10 cellular contexts compared by ENCODE assay signal in genomic region chr11:2265396-2265795, GRCh38. TPM values are rescaled to one million over a fixed set of nuclear protein-coding genes. Genes with fewer than 3 reads are reported as not detected.
DNase-seq lines count a peak whose midpoint lies in the region; ATAC-seq and TF ChIP-seq lines count a peak whose summit lies in the region.
"Had no signal": no experiment of that assay in that cellular context is flagged by ENCODE, and none has a peak within 500 bp of the region (broad histone marks: within the 10 kb centered on the region; RNA-seq: fewer than 3 reads in every experiment).

No MANE protein-coding gene starts in this region.

- peak; percentile 62 for DNase-seq in activated CD8-positive, alpha-beta memory T cell treated with anti-CD3 and anti-CD28 coated beads for 24 hours
- DNase-seq in activated CD8-positive, alpha-beta memory T cell treated with anti-CD3 and anti-CD28 coated beads, Interleukin-2, amount 50 U/mL, for 4 hours = no peak
- DNase-seq in MM.1S = peak; percentile 34
- peak; percentile 17 for DNase-seq in colonic mucosa
- DNase-seq in stimulated activated naive CD8-positive, alpha-beta T cell treated with anti-CD3 and anti-CD28 coated beads, Interleukin-15, amount 100 ng/mL, for 72 hours = no peak
- no peak for DNase-seq in DMS153 treated with DMSO at 0.1 percent for 48 hours (lab: John Stamatoyannopoulos, UW; ENCODE audit: unreplicated experiment)
- DNase-seq in HuH-7 (ENCODE audit: low spot score) = no peak
- DNase-seq: erythroblast had no signal

- H3K27me3 ChIP-seq in MM.1S (replicated peaks; ENCODE audit: insufficient read depth, low read length) (peaks cover 71% of the 10 kb centered on the region), colonic mucosa (peaks cover 17% of the 10 kb centered on the region)

- H3K79me2 ChIP-seq in MM.1S (ENCODE audit: low read length) = no peaks in the 10 kb centered on the region

- H3K4me3 ChIP-seq in MM.1S (ENCODE audit: low read length) (peak overlapping the region; percentile 27), colonic mucosa (no peak overlapping the region)

- ATAC-seq in stimulated activated naive CD8-positive, alpha-beta T cell treated with anti-CD3 and anti-CD28 coated beads, Interleukin-15, amount 100 ng/mL, for 72 hours = peak; percentile 41
- ATAC-seq in esophagus mucosa = no peak

- no peaks in the 10 kb centered on the region for H3K9me3 ChIP-seq in MM.1S (replicated peaks; ENCODE audit: insufficient read depth, low read length)
- H3K9me3 ChIP-seq in colonic mucosa = no peaks in the 10 kb centered on the region

- H3K4me1 ChIP-seq in MM.1S (ENCODE audit: low read length) (peaks cover 7% of the 10 kb centered on the region; the same call in 1 of the 2 replicates), colonic mucosa (no peaks in the 10 kb centered on the region)

- H3K9me3 Mint-ChIP-seq in stimulated activated naive CD8-positive, alpha-beta T cell treated with anti-CD3 and anti-CD28 coated beads, Interleukin-15, amount 100 ng/mL, for 72 hours = no peaks in the 10 kb centered on the region

- H4K20me1 ChIP-seq in MM.1S (ENCODE audit: insufficient read depth, low read length) = no peaks in the 10 kb centered on the region

- peaks cover 36% of the 10 kb centered on the region for H3K4me1 Mint-ChIP-seq in stimulated activated naive CD8-positive, alpha-beta T cell treated with anti-CD3 and anti-CD28 coated beads, Interleukin-15, amount 100 ng/mL, for 72 hours

- H3K27me3 Mint-ChIP-seq in stimulated activated naive CD8-positive, alpha-beta T cell treated with anti-CD3 and anti-CD28 coated beads, Interleukin-15, amount 100 ng/mL, for 72 hours = peaks cover 16% of the 10 kb centered on the region

- H3K4me2 ChIP-seq in MM.1S (ENCODE audit: low read depth, low read length) = peak overlapping the region; percentile 64

- intact Hi-C loops in colonic mucosa (cut with DNase I) = no loop called here

- H3K9me2 ChIP-seq in MM.1S (replicated peaks; ENCODE audit: insufficient read depth, low read length) = no peaks in the 10 kb centered on the region

- H2AFZ ChIP-seq in MM.1S (ENCODE audit: low read length) = no peak overlapping the region

- H3K27ac Mint-ChIP-seq in stimulated activated naive CD8-positive, alpha-beta T cell treated with anti-CD3 and anti-CD28 coated beads, Interleukin-15, amount 100 ng/mL, for 72 hours = no peak overlapping the region

- no peak overlapping the region for H3K9ac ChIP-seq in MM.1S (ENCODE audit: low read length)
- peak overlapping the region in 1 of 2 donors; percentile 19 for H3K9ac ChIP-seq in colonic mucosa (ENCODE audit: low read depth in 2 of 2, low read length in 2 of 2)

- TF ChIP-seq CTCF in MM.1S (IDR thresholded peaks at IDR 0.05; ENCODE audit: low read length) (no peak), colonic mucosa (IDR thresholded peaks at IDR 0.05) (no peak)

- H3K36me3 ChIP-seq in MM.1S (replicated peaks; ENCODE audit: insufficient read depth, low read length) (no peaks in the 10 kb centered on the region), colonic mucosa (no peaks in the 10 kb centered on the region)

- H3K4me3 Mint-ChIP-seq in stimulated activated naive CD8-positive, alpha-beta T cell treated with anti-CD3 and anti-CD28 coated beads, Interleukin-15, amount 100 ng/mL, for 72 hours = peak overlapping the region; percentile 12 to 59

- H3K27ac ChIP-seq in MM.1S (ENCODE audit: low read length) (no peak overlapping the region), colonic mucosa (peak overlapping the region; percentile 32)

- peaks cover 5% of the 10 kb centered on the region; the same call in 1 of the 2 replicates for H3F3A ChIP-seq in MM.1S (ENCODE audit: insufficient read depth, low read length)

RNA-seq across cellular contexts. Expression of gene ASCL2, which starts 5.0 kb away (rescaled TPM):
- 10 to 100 TPM in 1 of 2 donors, 1 to 10 TPM in 1; 4.8 to 16.4 TPM for total RNA-seq in colonic mucosa
- 2.0 TPM for total RNA-seq in esophagus mucosa
- total RNA-seq: renal cortical epithelial cell had no signal

RNA-seq across cellular contexts. Expression of gene C11orf21, which starts 36.3 kb away (rescaled TPM):
- total RNA-seq in colonic mucosa = under 1 TPM; 0.11 to 0.52 TPM
- total RNA-seq in esophagus mucosa = 0.08 TPM

RNA-seq across cellular contexts. Expression of gene TSPAN32, which starts 36.4 kb away (rescaled TPM):
- under 1 TPM; 0.40 to 0.62 TPM for total RNA-seq in colonic mucosa
- total RNA-seq in esophagus mucosa = not detected
- total RNA-seq: renal cortical epithelial cell had no signal

Comparison
In these comparisons a context has a peak if more than half of its experiments do, and no peak if none do; other contexts are left out.
1. DNase-seq: peak in activated CD8-positive, alpha-beta memory T cell treated with anti-CD3 and anti-CD28 coated beads for 24 hours (single experiment), MM.1S (single experiment) and colonic mucosa (single experiment); none in activated CD8-positive, alpha-beta memory T cell treated with anti-CD3 and anti-CD28 coated beads, Interleukin-2, amount 50 U/mL, for 4 hours (single experiment), stimulated activated naive CD8-positive, alpha-beta T cell treated with anti-CD3 and anti-CD28 coated beads, Interleukin-15, amount 100 ng/mL, for 72 hours (0 of 2), DMS153 treated with DMSO at 0.1 percent for 48 hours (single experiment) and HuH-7 (single experiment).